In the genomic region with DNA sequence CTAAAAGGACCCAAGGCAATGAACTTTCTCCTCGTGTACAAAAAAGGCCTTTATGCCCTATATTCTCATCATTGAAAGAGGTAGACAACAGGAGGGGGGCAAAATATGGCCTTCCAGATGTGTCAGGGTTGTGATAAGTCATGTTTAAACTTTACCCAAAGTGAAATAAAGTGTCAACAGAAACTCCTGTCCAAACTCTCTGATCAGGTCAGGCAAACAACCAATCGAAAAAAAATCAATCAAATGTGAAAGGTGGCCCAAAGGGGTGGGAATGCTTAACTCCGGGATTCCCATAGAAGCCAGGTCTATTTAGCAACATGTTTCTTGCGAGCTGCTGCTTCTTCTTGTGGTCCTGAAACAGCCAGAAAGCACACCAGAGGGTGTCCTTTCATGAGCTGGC, we compare ENCODE assay signal across 35 cellular contexts. TPM values are rescaled to one million over a fixed set of nuclear protein-coding genes. Genes with fewer than 3 reads are reported as not detected.
"Had no signal": no experiment of that assay in that cellular context is flagged by ENCODE, and none has a peak within 500 bp of the region (broad histone marks: within the 10 kb centered on the region; RNA-seq: fewer than 3 reads in every experiment).

No MANE protein-coding gene starts in this region.

- H3K36me3 Mint-ChIP-seq: activated CD4-positive, alpha-beta memory T cell treated with anti-CD3 and anti-CD28 coated beads for 36 hours; activated naive CD8-positive, alpha-beta T cell treated with anti-CD3 and anti-CD28 coated beads for 36 hours; T-cell had no signal

- ATAC-seq: activated CD8-positive, alpha-beta T cell treated with anti-CD3 and anti-CD28 coated beads for 36 hours; activated naive CD4-positive, alpha-beta T cell treated with anti-CD3 and anti-CD28 coated beads, Interleukin-2, amount 50 U/mL, for 72 hours; activated T-cell treated with anti-CD3 and anti-CD28 coated beads, Interleukin-2, amount 50 U/mL, for 4 hours; activated T-cell treated with anti-CD3 and anti-CD28 coated beads, Interleukin-2, amount 50 U/mL, for 72 hours; activated T-helper 17 cell treated with anti-CD3 and anti-CD28 coated beads, Interleukin-2, amount 50 U/mL, for 72 hours; T-cell had no signal

- H3K4me1 ChIP-seq: adrenal gland, ascending aorta, breast epithelium had no signal

- H3K27ac ChIP-seq: adrenal gland, ascending aorta, brain microvascular endothelial cell, breast epithelium, VCaP had no signal

- H3K4me3 Mint-ChIP-seq: activated B cell treated with CpG ODN at 0.5 μM for 24 hours; activated CD4-positive, alpha-beta memory T cell treated with anti-CD3 and anti-CD28 coated beads for 36 hours; activated CD4-positive, alpha-beta T cell treated with anti-CD3 and anti-CD28 coated beads, Interleukin-2, amount 10 ng/mL, durations not matched to agents 24 days and 14 days; activated CD8-positive, alpha-beta T cell treated with anti-CD3 and anti-CD28 coated beads for 36 hours; activated naive CD4-positive, alpha-beta T cell treated with anti-CD3 and anti-CD28 coated beads for 36 hours; activated naive CD8-positive, alpha-beta T cell treated with anti-CD3 and anti-CD28 coated beads for 36 hours; activated T-cell treated with anti-CD3 and anti-CD28 coated beads, Interleukin-2, amount 50 U/mL, for 4 hours; activated T-cell treated with anti-CD3 and anti-CD28 coated beads, Interleukin-2, amount 50 U/mL, for 72 hours; activated T-helper 1 cell treated with anti-CD3 and anti-CD28 coated beads, Interleukin-12 subunit alpha, Interleukin-12 subunit beta, Interleukin-2, Interleukin-4 antibody, amounts not matched to agents 30 ng/mL and 10 ng/mL and 1 ng/mL, durations not matched to agents 14 hours and 24 hours and 36 hours; activated T-helper 17 cell treated with anti-CD3 and anti-CD28 coated beads, Interleukin-2, amount 50 U/mL, for 72 hours; T-cell; T-helper 2 cell treated with Interferon-gamma antibody and Interleukin-4, amounts not matched to agents 5 μg/mL and 100 μg/mL, for 36 hours had no signal

- H3K27me3 Mint-ChIP-seq: activated B cell treated with CpG ODN at 0.5 μM for 24 hours; activated CD4-positive, alpha-beta T cell treated with anti-CD3 and anti-CD28 coated beads, Interleukin-2, amount 10 ng/mL, durations not matched to agents 24 days and 14 days; activated CD8-positive, alpha-beta T cell treated with anti-CD3 and anti-CD28 coated beads for 36 hours; T-cell had no signal

- DNase-seq: activated B cell treated with CpG ODN at 0.5 μM for 24 hours; activated CD4-positive, alpha-beta memory T cell treated with anti-CD3 and anti-CD28 coated beads for 36 hours; activated CD4-positive, alpha-beta T cell treated with anti-CD3 and anti-CD28 coated beads for 4 hours; activated CD4-positive, alpha-beta T cell treated with anti-CD3 and anti-CD28 coated beads, Interleukin-2, amount 10 ng/mL, durations not matched to agents 24 days and 14 days; activated CD4-positive, alpha-beta T cell treated with anti-CD3 and anti-CD28 coated beads, Interleukin-2, amount 50 U/mL, for 1 hour; activated CD4-positive, alpha-beta T cell treated with anti-CD3 and anti-CD28 coated beads, Interleukin-2, amount 50 U/mL, for 4 hours; activated CD4-positive, CD25-positive, alpha-beta regulatory T cell treated with anti-CD3 and anti-CD28 coated beads, Interleukin-2, amount 50 U/mL, for 72 hours; activated CD8-positive, alpha-beta memory T cell treated with anti-CD3 and anti-CD28 coated beads, Interleukin-2, amount 50 U/mL, for 4 hours; activated CD8-positive, alpha-beta T cell treated with anti-CD3 and anti-CD28 coated beads for 36 hours; activated effector memory CD4-positive, alpha-beta T cell treated with anti-CD3 and anti-CD28 coated beads, Interleukin-2, amount 50 U/mL, for 16 hours; activated gamma-delta T cell treated with Interleukin-2 at 50 U/mL for 16 hours; activated naive CD4-positive, alpha-beta T cell; activated naive CD4-positive, alpha-beta T cell treated with anti-CD3 and anti-CD28 coated beads for 36 hours; activated naive CD4-positive, alpha-beta T cell treated with anti-CD3 and anti-CD28 coated beads, Interleukin-2, amount 50 U/mL, for 16 hours; activated naive CD8-positive, alpha-beta T cell treated with anti-CD3 and anti-CD28 coated beads for 36 hours; activated T-cell treated with anti-CD3 and anti-CD28 coated beads for 4 hours; activated T-cell treated with anti-CD3 and anti-CD28 coated beads, Interleukin-2, amount 50 U/mL, for 1 hour; activated T-cell treated with anti-CD3 and anti-CD28 coated beads, Interleukin-2, amount 50 U/mL, for 4 hours; activated T-cell treated with anti-CD3 and anti-CD28 coated beads, Interleukin-2, amount 50 U/mL, for 72 hours; adrenal gland; amniotic stem cell; brain microvascular endothelial cell; central memory CD4-positive, alpha-beta T cell; T-cell; T-helper 2 cell; T-helper 9 cell had no signal

- H3K9me3 Mint-ChIP-seq: activated B cell treated with CpG ODN at 0.5 μM for 24 hours; activated CD4-positive, alpha-beta memory T cell treated with anti-CD3 and anti-CD28 coated beads for 36 hours; activated CD4-positive, alpha-beta T cell treated with anti-CD3 and anti-CD28 coated beads, Interleukin-2, amount 10 ng/mL, durations not matched to agents 24 days and 14 days; activated naive CD4-positive, alpha-beta T cell treated with anti-CD3 and anti-CD28 coated beads for 36 hours; activated naive CD8-positive, alpha-beta T cell treated with anti-CD3 and anti-CD28 coated beads for 36 hours; T-helper 2 cell treated with Interferon-gamma antibody and Interleukin-4, amounts not matched to agents 5 μg/mL and 100 μg/mL, for 36 hours had no signal

- H3K4me1 Mint-ChIP-seq: activated B cell treated with CpG ODN at 0.5 μM for 24 hours; activated CD4-positive, alpha-beta T cell treated with anti-CD3 and anti-CD28 coated beads, Interleukin-2, amount 10 ng/mL, durations not matched to agents 24 days and 14 days; activated naive CD8-positive, alpha-beta T cell treated with anti-CD3 and anti-CD28 coated beads for 36 hours; activated T-helper 17 cell treated with anti-CD3 and anti-CD28 coated beads, Interleukin-2, amount 50 U/mL, for 72 hours; T-cell had no signal

- H3K9me3 ChIP-seq: adrenal gland, ascending aorta, breast epithelium had no signal

- H3K27ac Mint-ChIP-seq: activated B cell treated with CpG ODN at 0.5 μM for 24 hours; activated CD4-positive, alpha-beta memory T cell treated with anti-CD3 and anti-CD28 coated beads for 36 hours; activated CD4-positive, alpha-beta T cell treated with anti-CD3 and anti-CD28 coated beads, Interleukin-2, amount 10 ng/mL, durations not matched to agents 24 days and 14 days; activated CD8-positive, alpha-beta T cell treated with anti-CD3 and anti-CD28 coated beads for 36 hours; activated naive CD4-positive, alpha-beta T cell treated with anti-CD3 and anti-CD28 coated beads for 36 hours; activated naive CD4-positive, alpha-beta T cell treated with anti-CD3 and anti-CD28 coated beads, Interleukin-2, amount 50 U/mL, for 72 hours; activated naive CD8-positive, alpha-beta T cell treated with anti-CD3 and anti-CD28 coated beads for 36 hours; activated T-cell treated with anti-CD3 and anti-CD28 coated beads, Interleukin-2, amount 50 U/mL, for 72 hours; activated T-helper 1 cell treated with anti-CD3 and anti-CD28 coated beads, Interleukin-12 subunit alpha, Interleukin-12 subunit beta, Interleukin-2, Interleukin-4 antibody, amounts not matched to agents 30 ng/mL and 10 ng/mL and 1 ng/mL, durations not matched to agents 14 hours and 24 hours and 36 hours; activated T-helper 17 cell treated with anti-CD3 and anti-CD28 coated beads, Interleukin-2, amount 50 U/mL, for 72 hours; T-cell; T-helper 2 cell treated with Interferon-gamma antibody and Interleukin-4, amounts not matched to agents 5 μg/mL and 100 μg/mL, for 36 hours had no signal

- H3K4me3 ChIP-seq: adrenal gland, ascending aorta, breast epithelium had no signal

- H3K27me3 ChIP-seq: adrenal gland, ascending aorta, brain microvascular endothelial cell, breast epithelium had no signal

- H3K36me3 ChIP-seq: adrenal gland, ascending aorta, brain microvascular endothelial cell, breast epithelium had no signal

RNA-seq across cellular contexts. Expression of a gene that starts 49.5 kb away (rescaled TPM):
- total RNA-seq: activated CD4-positive, alpha-beta memory T cell treated with anti-CD3 and anti-CD28 coated beads for 36 hours; activated CD4-positive, alpha-beta T cell treated with anti-CD3 and anti-CD28 coated beads, Interleukin-2, amount 10 ng/mL, durations not matched to agents 24 days and 14 days; activated CD8-positive, alpha-beta memory T cell treated with anti-CD3 and anti-CD28 coated beads for 36 hours; activated CD8-positive, alpha-beta T cell treated with anti-CD3 and anti-CD28 coated beads for 36 hours; activated naive CD4-positive, alpha-beta T cell treated with anti-CD3 and anti-CD28 coated beads for 36 hours; activated naive CD4-positive, alpha-beta T cell treated with anti-CD3 and anti-CD28 coated beads, Interleukin-2, amount 50 U/mL, for 72 hours; activated naive CD8-positive, alpha-beta T cell treated with anti-CD3 and anti-CD28 coated beads for 36 hours; activated T-cell treated with anti-CD3 and anti-CD28 coated beads, Interleukin-2, amount 50 U/mL, for 72 hours; activated T-helper 1 cell treated with anti-CD3 and anti-CD28 coated beads, Interleukin-12 subunit alpha, Interleukin-12 subunit beta, Interleukin-2, Interleukin-4 antibody, amounts not matched to agents 30 ng/mL and 10 ng/mL and 1 ng/mL, durations not matched to agents 14 hours and 24 hours and 36 hours; activated T-helper 17 cell treated with anti-CD3 and anti-CD28 coated beads, Interleukin-2, amount 50 U/mL, for 72 hours; T-helper 1 cell treated with Interleukin-12 subunit alpha and Interleukin-12 subunit beta and Interleukin-4 antibody, amounts not matched to agents 30 ng/mL and 1 ng/mL, for 36 hours had no signal
